Comparison of ENCODE assay signal across 24 cellular contexts in the genomic region with DNA sequence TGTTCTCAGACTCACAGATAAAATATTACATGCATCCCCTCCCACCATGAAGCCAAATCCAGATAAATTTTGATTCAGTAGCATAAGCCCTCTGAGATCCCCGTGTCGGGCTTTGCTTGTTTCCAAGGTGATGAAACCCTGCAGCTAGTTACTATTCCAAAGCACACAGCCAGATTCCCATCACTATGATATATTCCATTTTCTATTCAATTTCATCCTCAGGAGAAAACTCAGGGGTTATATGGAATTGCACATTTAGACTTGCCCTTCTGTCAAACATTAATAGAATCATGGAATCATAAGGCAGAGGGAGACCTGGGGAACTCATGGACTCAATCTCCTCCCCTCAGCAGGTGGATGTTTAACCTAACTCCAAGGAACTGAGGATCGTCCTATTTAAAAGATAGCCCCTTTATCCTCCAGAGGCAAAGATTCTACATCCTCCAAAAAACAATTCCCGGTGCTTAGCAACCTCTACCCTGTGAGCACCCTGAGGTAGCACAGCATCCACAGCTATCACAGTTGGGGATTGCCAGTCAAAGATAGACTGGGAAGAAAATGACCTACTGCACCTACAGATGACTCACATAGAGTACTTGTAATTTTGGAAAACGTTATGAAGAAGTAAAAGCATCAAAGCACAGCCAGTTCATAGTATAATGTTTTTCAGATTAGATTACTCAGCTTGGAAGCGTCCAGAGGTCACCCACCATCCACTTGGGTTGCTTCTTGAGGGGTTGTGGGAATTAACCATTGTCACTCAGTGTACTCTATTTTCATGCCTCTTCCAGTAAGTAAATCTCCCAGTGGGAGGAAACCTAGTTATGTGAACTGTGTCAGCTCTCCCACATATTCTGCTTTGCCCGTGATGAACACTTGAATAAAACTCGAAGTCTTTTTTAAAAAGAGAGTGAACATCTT.
"Had no signal": no experiment of that assay in that cellular context is flagged by ENCODE, and none has a peak within 500 bp of the region (broad histone marks: within the 10 kb centered on the region; RNA-seq: fewer than 3 reads in every experiment).

No MANE protein-coding gene starts in this region.

- H3K9me3 Mint-ChIP-seq: activated T-helper 2 cell treated with anti-CD3 and anti-CD28 coated beads, Interferon-gamma antibody, Interleukin-2, Interleukin-4, amounts not matched to agents 10 μg/mL and 5 μg/mL and 100 μg/mL, durations not matched to agents 14 hours and 24 hours and 36 hours; neural crest cell; stimulated activated memory B cell treated with anti-CD40 and anti-IgM and Interleukin-4, amounts not matched to agents 10 μg/mL and 1 μg/mL and 100 μg/mL, for 72 hours had no signal

- H3K9me3 ChIP-seq: adrenal gland, heart right ventricle, lower lobe of right lung, mucosa of descending colon, stomach, testis, uterus had no signal

- ATAC-seq: heart right ventricle; left lobe of liver; lower lobe of right lung; mucosa of descending colon; stimulated activated memory B cell treated with anti-CD40 and anti-IgM and Interleukin-4, amounts not matched to agents 10 μg/mL and 1 μg/mL and 100 μg/mL, for 72 hours had no signal

- DNase-seq: activated CD4-positive, CD25-positive, alpha-beta regulatory T cell treated with anti-CD3 and anti-CD28 coated beads, Interleukin-2, amount 50 U/mL, for 72 hours; activated naive CD4-positive, alpha-beta T cell; activated T-cell treated with anti-CD3 and anti-CD28 coated beads, Interleukin-2, amount 50 U/mL, for 1 hour; adrenal gland; cerebellar nuclear complex; foreskin fibroblast; heart right ventricle; lower lobe of right lung; mesendoderm; mucosa of descending colon; occipital lobe; posterior cingulate gyrus; stomach; T-helper 1 cell; testis; trophoblast cell; uterus; WERI-Rb-1 had no signal

- H3K4me3 ChIP-seq: adrenal gland, heart right ventricle, lower lobe of right lung, mucosa of descending colon, stomach, testis, uterus had no signal

- H3K27ac ChIP-seq: adrenal gland, epithelial cell of prostate, heart right ventricle, lower lobe of right lung, stomach, testis, uterus, WERI-Rb-1 had no signal

- H3K27me3 ChIP-seq: testis, uterus had no signal

- H3K4me3 Mint-ChIP-seq: activated naive CD8-positive, alpha-beta T cell; neural crest cell; stimulated activated memory B cell treated with anti-CD40 and anti-IgM and Interleukin-4, amounts not matched to agents 10 μg/mL and 1 μg/mL and 100 μg/mL, for 72 hours had no signal

- H3K4me1 Mint-ChIP-seq: neural crest cell; stimulated activated memory B cell treated with anti-CD40 and anti-IgM and Interleukin-4, amounts not matched to agents 10 μg/mL and 1 μg/mL and 100 μg/mL, for 72 hours had no signal

- H3K36me3 ChIP-seq: adrenal gland, heart right ventricle, lower lobe of right lung, stomach, uterus, WERI-Rb-1 had no signal

- H3K4me1 ChIP-seq: adrenal gland, heart right ventricle, lower lobe of right lung, stomach, testis, uterus had no signal

- H3K27ac Mint-ChIP-seq: activated naive CD8-positive, alpha-beta T cell; activated T-helper 2 cell treated with anti-CD3 and anti-CD28 coated beads, Interferon-gamma antibody, Interleukin-2, Interleukin-4, amounts not matched to agents 10 μg/mL and 5 μg/mL and 100 μg/mL, durations not matched to agents 14 hours and 24 hours and 36 hours; stimulated activated memory B cell treated with anti-CD40 and anti-IgM and Interleukin-4, amounts not matched to agents 10 μg/mL and 1 μg/mL and 100 μg/mL, for 72 hours had no signal

- H3K36me3 Mint-ChIP-seq: activated naive CD8-positive, alpha-beta T cell; stimulated activated memory B cell treated with anti-CD40 and anti-IgM and Interleukin-4, amounts not matched to agents 10 μg/mL and 1 μg/mL and 100 μg/mL, for 72 hours had no signal
